Comparison of ENCODE assay signal across 18 cellular contexts in the genomic region with DNA sequence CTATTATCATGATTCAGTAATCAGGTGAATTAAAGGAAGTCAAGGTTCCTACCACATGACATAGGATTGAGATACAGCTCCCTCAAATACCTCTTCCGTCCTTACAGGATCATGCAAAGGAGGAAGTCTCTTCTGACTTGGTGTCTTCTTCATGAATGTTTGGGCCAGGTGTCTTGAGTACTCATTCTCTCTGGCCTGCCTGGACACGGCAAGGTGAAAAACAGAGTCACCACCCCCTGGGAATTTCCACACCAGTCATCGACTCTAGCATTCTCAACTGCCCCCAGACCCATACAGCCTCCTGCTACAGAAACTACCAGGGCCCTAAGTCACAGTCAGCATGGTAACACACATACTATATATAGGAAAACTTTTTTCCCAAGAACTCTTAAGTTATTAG.
"Had no signal": no experiment of that assay in that cellular context is flagged by ENCODE, and none has a peak within 500 bp of the region (broad histone marks: within the 10 kb centered on the region; RNA-seq: fewer than 3 reads in every experiment).

No MANE protein-coding gene starts in this region.

- H3K27me3 Mint-ChIP-seq: naive B cell; stimulated activated naive B cell treated with anti-CD40 and anti-IgM and Interleukin-4, amounts not matched to agents 10 μg/mL and 1 μg/mL and 100 μg/mL, for 72 hours; T-helper 17 cell had no signal

- H3K4me1 Mint-ChIP-seq: naive B cell; stimulated activated naive B cell treated with anti-CD40 and anti-IgM and Interleukin-4, amounts not matched to agents 10 μg/mL and 1 μg/mL and 100 μg/mL, for 72 hours had no signal

- H3K4me3 ChIP-seq: cardiac muscle cell, dorsolateral prefrontal cortex, esophagus muscularis mucosa, hepatocyte, lung, thyroid gland had no signal

- H3K27me3 ChIP-seq: cardiac muscle cell, dorsolateral prefrontal cortex, esophagus muscularis mucosa, hepatocyte, thyroid gland had no signal

- H3K9me3 Mint-ChIP-seq: activated T-helper 1 cell treated with anti-CD3 and anti-CD28 coated beads, Interleukin-12 subunit alpha, Interleukin-12 subunit beta, Interleukin-2, Interleukin-4 antibody, amounts not matched to agents 30 ng/mL and 10 ng/mL and 1 ng/mL, durations not matched to agents 14 hours and 24 hours and 36 hours; endodermal cell; naive B cell; stimulated activated naive B cell treated with anti-CD40 and anti-IgM and Interleukin-4, amounts not matched to agents 10 μg/mL and 1 μg/mL and 100 μg/mL, for 72 hours had no signal

- H3K9me3 ChIP-seq: esophagus muscularis mucosa, thyroid gland had no signal

- ATAC-seq: stimulated activated naive B cell treated with anti-CD40 and anti-IgM and Interleukin-4, amounts not matched to agents 10 μg/mL and 1 μg/mL and 100 μg/mL, for 72 hours; T-helper 17 cell had no signal

- H3K27ac Mint-ChIP-seq: activated T-helper 1 cell treated with anti-CD3 and anti-CD28 coated beads, Interleukin-12 subunit alpha, Interleukin-12 subunit beta, Interleukin-2, Interleukin-4 antibody, amounts not matched to agents 30 ng/mL and 10 ng/mL and 1 ng/mL, durations not matched to agents 14 hours and 24 hours and 36 hours; endodermal cell; stimulated activated naive B cell treated with anti-CD40 and anti-IgM and Interleukin-4, amounts not matched to agents 10 μg/mL and 1 μg/mL and 100 μg/mL, for 72 hours; T-helper 17 cell had no signal

- DNase-seq: activated CD4-positive, alpha-beta T cell treated with anti-CD3 and anti-CD28 coated beads for 48 hours; activated CD8-positive, alpha-beta memory T cell treated with anti-CD3 and anti-CD28 coated beads, Interleukin-2, amount 50 U/mL, for 48 hours; activated naive CD4-positive, alpha-beta T cell; dorsolateral prefrontal cortex; endodermal cell; islet precursor cell; naive B cell; stimulated activated CD4-positive, alpha-beta T cell treated with anti-CD3 and anti-CD28 coated beads, Interleukin-15, amount 100 ng/mL, for 24 hours; stimulated activated CD4-positive, alpha-beta T cell treated with anti-CD3 and anti-CD28 coated beads, Interleukin-4, amount 100 ng/mL, for 1 hour; stimulated activated naive B cell treated with anti-CD40 and anti-IgM and Interleukin-4, amounts not matched to agents 10 μg/mL and 1 μg/mL and 100 μg/mL, for 72 hours; T-helper 17 cell; thyroid gland had no signal

- H3K4me3 Mint-ChIP-seq: activated T-helper 1 cell treated with anti-CD3 and anti-CD28 coated beads, Interleukin-12 subunit alpha, Interleukin-12 subunit beta, Interleukin-2, Interleukin-4 antibody, amounts not matched to agents 30 ng/mL and 10 ng/mL and 1 ng/mL, durations not matched to agents 14 hours and 24 hours and 36 hours; endodermal cell; naive B cell; stimulated activated naive B cell treated with anti-CD40 and anti-IgM and Interleukin-4, amounts not matched to agents 10 μg/mL and 1 μg/mL and 100 μg/mL, for 72 hours; T-helper 17 cell had no signal

- H3K27ac ChIP-seq: cardiac muscle cell, dorsolateral prefrontal cortex, hepatocyte, parathyroid adenoma, thyroid gland had no signal
